1 cellular context compared by ENCODE assay signal in the genomic region with DNA sequence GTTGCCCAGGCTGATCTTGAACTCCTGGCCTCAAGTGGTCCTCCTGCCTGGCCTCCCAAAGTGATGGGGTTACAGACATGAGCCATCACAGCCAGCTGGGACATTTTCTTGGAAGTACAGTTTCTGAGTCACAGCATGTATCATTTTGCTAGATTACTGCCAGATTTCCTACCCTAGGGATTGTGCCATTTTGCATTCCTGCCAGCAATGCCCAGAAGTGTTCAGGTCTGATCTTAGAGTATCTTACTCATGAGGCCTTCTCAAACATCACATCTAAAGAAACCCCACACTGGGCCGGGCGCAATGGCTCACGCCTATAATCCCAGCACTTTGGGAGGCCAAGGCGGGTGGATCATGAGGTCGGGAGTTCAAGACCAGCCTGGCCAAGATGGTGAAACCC.
TF ChIP-seq lines count a peak whose summit lies in the region.

No MANE protein-coding gene starts in this region.

TF ChIP-seq in IMR-90, 13 proteins besides CTCF, POLR2A, EP300 and RAD21:
- TF ChIP-seq MXI1 (IDR thresholded peaks at IDR 0.05; ENCODE audit: borderline replicate concordance, low read depth, low read length) = no peak
- TF ChIP-seq RCOR1 (IDR thresholded peaks at IDR 0.05; ENCODE audit: insufficient replicate concordance, low read length) = no peak
- peak; percentile 30; the same call in 1 of the 2 replicates for TF ChIP-seq CEBPB (IDR thresholded peaks at IDR 0.05; ENCODE audit: low read depth, low read length)
